In genomic region chr6:138422861-138423260, GRCh38 we compare ENCODE assay signal across 1 cellular context.
TF ChIP-seq lines count a peak whose summit lies in the region.

No MANE protein-coding gene starts in this region.

TF ChIP-seq in HepG2, 621 proteins besides CTCF, POLR2A, EP300 and RAD21 (continued from another document):
- no peak; the same call in 1 of the 2 replicates for TF ChIP-seq AHDC1 (CRISPR knock-in tag; IDR thresholded peaks at IDR 0.05; ENCODE audit: borderline replicate concordance)
- TF ChIP-seq ZNF530 (CRISPR knock-in tag; IDR thresholded peaks at IDR 0.05; ENCODE audit: low read depth), result no peak
- TF ChIP-seq MIXL1 (CRISPR knock-in tag; IDR thresholded peaks at IDR 0.05), result 0 out of 2 replicates have a peak, but pooled peaks have one; percentile 47
- no peak for TF ChIP-seq BHLHE40 (IDR thresholded peaks at IDR 0.05; ENCODE audit: low read length)
- no peak for TF ChIP-seq IKZF4 (CRISPR knock-in tag; IDR thresholded peaks at IDR 0.05; ENCODE audit: borderline replicate concordance, low read depth, not compliant biosample characterization)
- TF ChIP-seq CBX5 (CRISPR knock-in tag; IDR thresholded peaks at IDR 0.05; ENCODE audit: borderline replicate concordance), result no peak
- TF ChIP-seq HOMEZ (CRISPR knock-in tag; IDR thresholded peaks at IDR 0.05; ENCODE audit: low read depth), result peak; percentile 78; the same call in 1 of the 2 replicates
- no peak for TF ChIP-seq ATAD3A (CRISPR knock-in tag; IDR thresholded peaks at IDR 0.05)
- TF ChIP-seq SNAI1 (CRISPR knock-in tag; IDR thresholded peaks at IDR 0.05; ENCODE audit: borderline replicate concordance), result no peak
- TF ChIP-seq ETS1 (CRISPR knock-in tag; IDR thresholded peaks at IDR 0.05), result no peak
- TF ChIP-seq ZMAT3 (CRISPR knock-in tag; conservative IDR thresholded peaks at IDR 0.05), result no peak
- TF ChIP-seq THYN1 (CRISPR knock-in tag; IDR thresholded peaks at IDR 0.05; ENCODE audit: borderline replicate concordance, low read depth), result no peak
- TF ChIP-seq ZNF761 (CRISPR knock-in tag; conservative IDR thresholded peaks at IDR 0.05), result no peak
- TF ChIP-seq MED13 (CRISPR knock-in tag; IDR thresholded peaks at IDR 0.05), result no peak
- TF ChIP-seq TBP (CRISPR knock-in tag; IDR thresholded peaks at IDR 0.05), result no peak
- no peak for TF ChIP-seq ATF5 (CRISPR knock-in tag; IDR thresholded peaks at IDR 0.05; ENCODE audit: low read depth)
- TF ChIP-seq ZSCAN20 (CRISPR knock-in tag; IDR thresholded peaks at IDR 0.05; ENCODE audit: borderline replicate concordance), result no peak
- TF ChIP-seq GMEB2 (CRISPR knock-in tag; IDR thresholded peaks at IDR 0.05; ENCODE audit: low read depth), result no peak
- TF ChIP-seq ELF3 (CRISPR knock-in tag; IDR thresholded peaks at IDR 0.05), result peak; percentile 44
- no peak for TF ChIP-seq ZNF75D (CRISPR knock-in tag; IDR thresholded peaks at IDR 0.05; ENCODE audit: borderline replicate concordance)
- TF ChIP-seq CEBPB (IDR thresholded peaks at IDR 0.05; ENCODE audit: borderline replicate concordance, low read depth, low read length), result peak; percentile 18; the same call in 1 of the 2 replicates
- no peak for TF ChIP-seq ZNF547 (CRISPR knock-in tag; IDR thresholded peaks at IDR 0.05)
- TF ChIP-seq KAT7 (CRISPR knock-in tag; IDR thresholded peaks at IDR 0.05; ENCODE audit: borderline replicate concordance), result no peak
- no peak for TF ChIP-seq SAFB2 (CRISPR knock-in tag; IDR thresholded peaks at IDR 0.05; ENCODE audit: borderline replicate concordance, low read depth)
- TF ChIP-seq ZNF34 (CRISPR knock-in tag; IDR thresholded peaks at IDR 0.05; ENCODE audit: borderline replicate concordance), result no peak
- no peak for TF ChIP-seq HNF4A (CRISPR knock-in tag; IDR thresholded peaks at IDR 0.05)
- TF ChIP-seq ZNF17 (CRISPR knock-in tag; IDR thresholded peaks at IDR 0.05), result no peak
- no peak for TF ChIP-seq ELF4 (CRISPR knock-in tag; IDR thresholded peaks at IDR 0.05; ENCODE audit: borderline replicate concordance)
- TF ChIP-seq MXD1 (CRISPR knock-in tag; IDR thresholded peaks at IDR 0.05), result no peak
- no peak for TF ChIP-seq CREM (IDR thresholded peaks at IDR 0.05)
- TF ChIP-seq CREM (CRISPR knock-in tag; IDR thresholded peaks at IDR 0.05), result no peak
- TF ChIP-seq KMT2A (CRISPR knock-in tag; IDR thresholded peaks at IDR 0.05), result no peak
- TF ChIP-seq SP4 (CRISPR knock-in tag; IDR thresholded peaks at IDR 0.05), result no peak
- no peak for TF ChIP-seq ZNF317 (CRISPR knock-in tag; IDR thresholded peaks at IDR 0.05)
- no peak for TF ChIP-seq ZNF777 (CRISPR knock-in tag; IDR thresholded peaks at IDR 0.05)
- no peak for TF ChIP-seq ZSCAN25 (CRISPR knock-in tag; IDR thresholded peaks at IDR 0.05)
- TF ChIP-seq NCOR1 (IDR thresholded peaks at IDR 0.05; ENCODE audit: borderline replicate concordance, low read length), result peak; percentile 59; the same call in 1 of the 2 replicates
- TF ChIP-seq TERF1 (CRISPR knock-in tag; IDR thresholded peaks at IDR 0.05), result no peak
- no peak for TF ChIP-seq ISX (CRISPR knock-in tag; conservative IDR thresholded peaks at IDR 0.05)
- no peak for TF ChIP-seq EED (CRISPR knock-in tag; IDR thresholded peaks at IDR 0.05)
- TF ChIP-seq DNMT1 (CRISPR knock-in tag; IDR thresholded peaks at IDR 0.05), result no peak
- no peak for TF ChIP-seq ONECUT2 (CRISPR knock-in tag; IDR thresholded peaks at IDR 0.05)
- TF ChIP-seq SAP130 (CRISPR knock-in tag; IDR thresholded peaks at IDR 0.05; ENCODE audit: low read depth), result peak; percentile 38
- TF ChIP-seq TFDP1 (CRISPR knock-in tag; IDR thresholded peaks at IDR 0.05; ENCODE audit: borderline replicate concordance), result no peak
- no peak for TF ChIP-seq ZNF740 (CRISPR knock-in tag; IDR thresholded peaks at IDR 0.05)
